ENCODE assay signal across 21 cellular contexts in genomic region chr19:56085571-56086275, GRCh38. TPM values are rescaled to one million over a fixed set of nuclear protein-coding genes. Genes with fewer than 3 reads are reported as not detected.
A peak's percentile ranks its signal among the peaks of the same experiment; 100 is the strongest.
DNase-seq lines count a peak whose midpoint lies in the region; ATAC-seq, FAIRE-seq and TF ChIP-seq lines count a peak whose summit lies in the region.
"Had no signal": no experiment of that assay in that cellular context is flagged by ENCODE, and none has a peak within 500 bp of the region (broad histone marks: within the 10 kb centered on the region; RNA-seq: fewer than 3 reads in every experiment).

No MANE protein-coding gene starts in this region.

- no peak overlapping the region for H3K4me2 ChIP-seq in neural progenitor cell
- no peak overlapping the region for H3K4me2 ChIP-seq in hepatocyte

- no peaks in the 10 kb centered on the region for H3K9me2 ChIP-seq in hepatocyte (replicated peaks; ENCODE audit: insufficient read depth)

- H3K27ac Mint-ChIP-seq in endodermal cell (no peak overlapping the region), neural progenitor cell (peak overlapping the region; percentile 74)
- H3K27ac Mint-ChIP-seq: activated CD4-positive, alpha-beta memory T cell treated with anti-CD3 and anti-CD28 coated beads, Interleukin-2, amount 10 ng/mL, durations not matched to agents 7 days and 5 days; activated T-helper 1 cell treated with anti-CD3 and anti-CD28 coated beads, Interleukin-12 subunit alpha, Interleukin-12 subunit beta, Interleukin-2, Interleukin-4 antibody, amounts not matched to agents 30 ng/mL and 10 ng/mL and 1 ng/mL, durations not matched to agents 14 hours and 24 hours and 36 hours; IgD-negative memory B cell had no signal

- H3K36me3 ChIP-seq in endodermal cell (ENCODE audit: control insufficient read depth, insufficient read depth, low read length) (peaks cover 7% of the 10 kb centered on the region), neural progenitor cell (no peaks in the 10 kb centered on the region), hepatocyte (replicated peaks; ENCODE audit: insufficient read depth, low read depth) (no peaks in the 10 kb centered on the region)

- no peak for TF ChIP-seq POLR2A in GM12891 (IDR thresholded peaks at IDR 0.05; ENCODE audit: low read depth, low read length)

- H2AFZ ChIP-seq in neural progenitor cell (replicated peaks) (no peak overlapping the region), hepatocyte (no peak overlapping the region)

- H3F3A ChIP-seq in neural progenitor cell (ENCODE audit: low read depth) = peaks cover 12% of the 10 kb centered on the region

- no peak overlapping the region for H3K4me3 ChIP-seq in endodermal cell (ENCODE audit: low read length)
- H3K4me3 ChIP-seq in neural progenitor cell = no peak overlapping the region
- H3K4me3 ChIP-seq in hepatocyte = no peak overlapping the region
- H3K4me3 ChIP-seq: coronary artery, esophagus squamous epithelium, tibial artery had no signal

- peaks cover 14% of the 10 kb centered on the region for H3K79me2 ChIP-seq in neural progenitor cell (ENCODE audit: low read depth)
- H3K79me2 ChIP-seq in hepatocyte = peaks cover 8% of the 10 kb centered on the region

- H3K4me1 Mint-ChIP-seq in endodermal cell = peaks cover 27% of the 10 kb centered on the region
- H3K4me1 Mint-ChIP-seq in neural progenitor cell = peaks cover 8% of the 10 kb centered on the region

- TF ChIP-seq CTCF in endodermal cell (conservative IDR thresholded peaks at IDR 0.05) (no peak), neural progenitor cell (IDR thresholded peaks at IDR 0.05) (no peak), hepatocyte (IDR thresholded peaks at IDR 0.05; ENCODE audit: poor library complexity) (no peak)

- peaks cover 36% of the 10 kb centered on the region for H4K20me1 ChIP-seq in neural progenitor cell (ENCODE audit: low read depth)
- H4K20me1 ChIP-seq in hepatocyte (ENCODE audit: insufficient read depth, poor library complexity, severe bottlenecking) = peaks cover 15% of the 10 kb centered on the region

- no peak for FAIRE-seq in GM12891 (lab: Jason Lieb, UNC)
- FAIRE-seq in frontal cortex (lab: Jason Lieb, UNC) = no peak
- FAIRE-seq: D721Med, GM18507 had no signal

- H3K4me1 ChIP-seq in endodermal cell (ENCODE audit: control insufficient read depth, insufficient read depth, low read length) (peaks cover 6% of the 10 kb centered on the region), neural progenitor cell (peaks cover 8% of the 10 kb centered on the region), hepatocyte (ENCODE audit: insufficient read depth) (peaks cover 8% of the 10 kb centered on the region)
- H3K4me1 ChIP-seq: BE2C had no signal

- peaks cover 14% of the 10 kb centered on the region for H3K36me3 Mint-ChIP-seq in endodermal cell (ENCODE audit: low read depth)
- H3K36me3 Mint-ChIP-seq in neural progenitor cell = peaks cover 7% of the 10 kb centered on the region
- H3K36me3 Mint-ChIP-seq: IgD-negative memory B cell had no signal

- H3K9ac ChIP-seq in endodermal cell (ENCODE audit: extremely low read depth, low read length, poor library complexity, severe bottlenecking) (no peak overlapping the region), neural progenitor cell (no peak overlapping the region)

- no peak for ATAC-seq in GM18861 (IDR thresholded peaks at IDR 0.05; ENCODE audit: unreplicated experiment)

- peaks cover 6% of the 10 kb centered on the region for H3K27me3 Mint-ChIP-seq in endodermal cell (ENCODE audit: insufficient read depth)
- H3K27me3 Mint-ChIP-seq in neural progenitor cell (ENCODE audit: insufficient read depth, low read depth) = peaks cover 3% of the 10 kb centered on the region
- H3K27me3 Mint-ChIP-seq: IgD-negative memory B cell had no signal

- no peaks in the 10 kb centered on the region for H3K9me3 Mint-ChIP-seq in endodermal cell
- H3K9me3 Mint-ChIP-seq in neural progenitor cell = no peaks in the 10 kb centered on the region
- H3K9me3 Mint-ChIP-seq: activated CD4-positive, alpha-beta memory T cell treated with anti-CD3 and anti-CD28 coated beads, Interleukin-2, amount 10 ng/mL, durations not matched to agents 7 days and 5 days; activated T-helper 1 cell treated with anti-CD3 and anti-CD28 coated beads, Interleukin-12 subunit alpha, Interleukin-12 subunit beta, Interleukin-2, Interleukin-4 antibody, amounts not matched to agents 30 ng/mL and 10 ng/mL and 1 ng/mL, durations not matched to agents 14 hours and 24 hours and 36 hours; IgD-negative memory B cell had no signal

- H3K4me3 Mint-ChIP-seq in endodermal cell (no peak overlapping the region), neural progenitor cell (no peak overlapping the region)
- H3K4me3 Mint-ChIP-seq: activated CD4-positive, alpha-beta memory T cell treated with anti-CD3 and anti-CD28 coated beads, Interleukin-2, amount 10 ng/mL, durations not matched to agents 7 days and 5 days; activated T-helper 1 cell treated with anti-CD3 and anti-CD28 coated beads, Interleukin-12 subunit alpha, Interleukin-12 subunit beta, Interleukin-2, Interleukin-4 antibody, amounts not matched to agents 30 ng/mL and 10 ng/mL and 1 ng/mL, durations not matched to agents 14 hours and 24 hours and 36 hours had no signal

- no peaks in the 10 kb centered on the region for H3K27me3 ChIP-seq in endodermal cell (ENCODE audit: control insufficient read depth, insufficient read depth, low read length, poor library complexity, severe bottlenecking)
- H3K27me3 ChIP-seq in neural progenitor cell = peaks cover 12% of the 10 kb centered on the region
- H3K27me3 ChIP-seq in hepatocyte = no peaks in the 10 kb centered on the region
- H3K27me3 ChIP-seq: BE2C had no signal

- WGBS in endodermal cell (ENCODE audit: insufficient coverage in 1 of 2, insufficient read length in 1 of 2), 2 experiments = 95 to 97% methylated on average over 9 to 10 of the region's 10 CpGs
- WGBS in hepatocyte (ENCODE audit: low lambda C conversion rate, missing lambda C conversion rate) = 94% methylated on average over 10 of the region's 10 CpGs

- peak overlapping the region; percentile 41 for H3K27ac ChIP-seq in endodermal cell (ENCODE audit: low read depth, low read length)
- peak overlapping the region; percentile 5 for H3K27ac ChIP-seq in neural progenitor cell
- H3K27ac ChIP-seq in hepatocyte = no peak overlapping the region
- H3K27ac ChIP-seq: coronary artery, esophagus squamous epithelium, tibial artery had no signal

- H3K9me3 ChIP-seq in endodermal cell (ENCODE audit: control insufficient read depth, low read length) (no peaks in the 10 kb centered on the region), neural progenitor cell (ENCODE audit: low read depth) (no peaks in the 10 kb centered on the region), hepatocyte (ENCODE audit: low read depth) (no peaks in the 10 kb centered on the region)
- H3K9me3 ChIP-seq: BE2C, esophagus squamous epithelium, tibial artery had no signal

- peak; percentile 21 for DNase-seq in GM12891 (ENCODE audit: insufficient read length, low spot score)
- DNase-seq in LoVo (ENCODE audit: low spot score) = peak; percentile 27
- DNase-seq in endodermal cell = no peak
- no peak for DNase-seq in neural progenitor cell (ENCODE audit: low spot score)
- no peak for DNase-seq in stimulated activated CD4-positive, alpha-beta T cell treated with anti-CD3 and anti-CD28 coated beads, Interleukin-12 subunit alpha, Interleukin-12 subunit beta, amount 100 ng/mL, for 4 hours
- no peak for DNase-seq in hepatocyte (ENCODE audit: low spot score)
- DNase-seq in frontal cortex (ENCODE audit: low spot score in 2 of 2) = no peak
- DNase-seq: activated CD4-positive, alpha-beta memory T cell treated with anti-CD3 and anti-CD28 coated beads, Interleukin-2, amount 10 ng/mL, durations not matched to agents 7 days and 5 days; anterior cingulate cortex; BE2C; esophagus squamous epithelium; hippocampal formation; NCI-H2081; NCI-H526 treated with DMSO at 0.1 percent for 48 hours; tibial artery had no signal

TF ChIP-seq in GM12891, 5 proteins besides CTCF, POLR2A, EP300 and RAD21:
- TF ChIP-seq POU2F2 (IDR thresholded peaks at IDR 0.05; ENCODE audit: low read depth, low read length) = peak; percentile 4; the same call in 1 of the 2 replicates
- TF ChIP-seq PAX5 (IDR thresholded peaks at IDR 0.05; ENCODE audit: insufficient read depth, low read length, severe bottlenecking) = no peak

RNA-seq across cellular contexts. Expression of gene ZNF787, which starts 35.4 kb away (rescaled TPM):
- 16.4 TPM for polyA plus RNA-seq in GM12891 (2012; ENCODE audit: low read depth, missing spikeins)
- total RNA-seq in endodermal cell (10 to 100 TPM; 42.1 to 43.7 TPM), neural progenitor cell (ENCODE audit: low replicate concordance) (2.2 and 30.0 TPM in 2 replicates), hepatocyte (14.5 and 23.5 TPM in 2 replicates), frontal cortex (15.1 TPM)
- polyA plus RNA-seq in endodermal cell (2013, experiment 1 of 2) = 27.7 TPM
- 26.5 TPM for polyA plus RNA-seq in endodermal cell (2013, experiment 2 of 2)
- 24.9 and 27.2 TPM in 2 replicates for polyA plus RNA-seq in hepatocyte

RNA-seq across cellular contexts. Expression of gene ZNF444, which starts 55.4 kb away (rescaled TPM):
- 15.0 TPM for polyA plus RNA-seq in GM12891 (2012; ENCODE audit: low read depth, missing spikeins)
- 10 to 100 TPM; 50.2 to 58.8 TPM for total RNA-seq in endodermal cell
- polyA plus RNA-seq in endodermal cell (2013, experiment 1 of 2) = 36.7 TPM
- 31.4 TPM for polyA plus RNA-seq in endodermal cell (2013, experiment 2 of 2)
- 7.0 and 51.8 TPM in 2 replicates for total RNA-seq in neural progenitor cell (ENCODE audit: low replicate concordance)
- total RNA-seq in hepatocyte = 38.3 and 46.6 TPM in 2 replicates
- polyA plus RNA-seq in hepatocyte = 60.2 and 74.3 TPM in 2 replicates
- 10.2 TPM for total RNA-seq in frontal cortex

Comparison
In these comparisons a context has a peak if more than half of its experiments do, and no peak if none do; other contexts are left out.
1. DNase-seq: peak in GM12891 (single experiment) and LoVo (single experiment); none in endodermal cell (single experiment), neural progenitor cell (single experiment), stimulated activated CD4-positive, alpha-beta T cell treated with anti-CD3 and anti-CD28 coated beads, Interleukin-12 subunit alpha, Interleukin-12 subunit beta, amount 100 ng/mL, for 4 hours (single experiment), hepatocyte (single experiment) and frontal cortex (0 of 2).